13 cellular contexts compared by ENCODE assay signal in the genomic region with DNA sequence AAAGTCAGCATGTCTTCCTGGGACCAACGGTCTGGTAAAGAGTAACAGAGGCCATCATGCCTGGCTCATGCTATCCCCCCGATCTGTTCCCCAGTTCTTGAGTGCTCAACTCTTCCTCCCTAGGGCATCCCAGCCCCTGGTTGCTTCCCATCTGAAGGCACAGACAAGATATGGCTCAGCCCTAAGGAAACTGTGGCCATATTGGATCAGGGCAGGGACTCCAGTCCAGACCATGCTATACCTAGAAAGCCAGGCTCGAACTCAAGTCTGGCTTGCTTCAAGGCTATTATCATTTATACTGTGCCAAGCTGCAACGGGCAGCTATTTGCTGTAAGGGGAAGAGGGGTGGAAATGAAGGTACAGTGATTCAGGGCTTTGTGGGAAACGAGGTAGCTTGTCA. TPM values are rescaled to one million over a fixed set of nuclear protein-coding genes. Genes with fewer than 3 reads are reported as not detected.
A peak's percentile ranks its signal among the peaks of the same experiment; 100 is the strongest.
DNase-seq lines count a peak whose midpoint lies in the region; ATAC-seq and TF ChIP-seq lines count a peak whose summit lies in the region.
"Had no signal": no experiment of that assay in that cellular context is flagged by ENCODE, and none has a peak within 500 bp of the region (broad histone marks: within the 10 kb centered on the region; RNA-seq: fewer than 3 reads in every experiment).

No MANE protein-coding gene starts in this region.

- H3K4me1 ChIP-seq in BLaER1 treated with 17β-estradiol and CSF1 and Interleukin-3, amounts not matched to agents 10 nM and 100 nM: peaks cover 32 to 62% (median 58%) of the 10 kb centered on the region in 10 experiments
- H3K4me1 ChIP-seq in HEK293 (ENCODE audit: control insufficient read depth, insufficient read depth, low read length): no peaks in the 10 kb centered on the region; the same call in 1 of the 2 replicates

- peak overlapping the region in 9 of 10 experiments; percentile 86 to 100 (median 98); a peak in 17 of 20 replicates for H3K4me3 ChIP-seq in BLaER1 treated with 17β-estradiol and CSF1 and Interleukin-3, amounts not matched to agents 10 nM and 100 nM
- no peak overlapping the region for H3K4me3 ChIP-seq in HEK293 (ENCODE audit: low read depth, low read length)
- H3K4me3 ChIP-seq: testis had no signal

- POLR2A ChIA-PET in HEK293 (lab: Yijun Ruan, JAX) (interaction anchor here (0.5 to 1.5 kb wide), 6 partner anchors 13 to 129 kb away, joined by 3 to 5 read pairs (median 4); a partner anchor contains a TSS), activated B cell treated with CpG ODN at 0.5 μM for 24 hours (lab: Charles Lee) (interaction anchor here (0.6 to 10.5 kb wide), 17 partner anchors 8 to 314 kb away, joined by 3 to 241 read pairs (median 6); a partner anchor contains a TSS)

- H3K9me3 Mint-ChIP-seq in activated B cell treated with CpG ODN at 0.5 μM for 24 hours (no peaks in the 10 kb centered on the region), mesothelial cell of epicardium (no peaks in the 10 kb centered on the region)

- DNase-seq in activated B cell treated with CpG ODN at 0.5 μM for 24 hours (no peak), mesothelial cell of epicardium (ENCODE audit: low spot score in 2 of 2, unreplicated experiment in 2 of 2) (no peak), pons (ENCODE audit: low spot score) (no peak), LoVo (ENCODE audit: low spot score) (no peak)
- no peak for DNase-seq in activated effector memory CD4-positive, alpha-beta T cell treated with Interleukin-2 at 50 U/mL for 16 hours
- DNase-seq: amniotic stem cell; erythroblast; stimulated activated CD4-positive, alpha-beta T cell treated with anti-CD3 and anti-CD28 coated beads, Interleukin-4, amount 100 ng/mL, for 1 hour; testis had no signal

- H3K9me3 ChIP-seq in BLaER1 treated with 17β-estradiol and CSF1 and Interleukin-3, amounts not matched to agents 10 nM and 100 nM (replicated peaks in 1 of 11): peaks cover 0 to 10% (median 0%) of the 10 kb centered on the region in 11 experiments; a peak in 4 of 22 replicates
- H3K9me3 ChIP-seq in HEK293 (ENCODE audit: control insufficient read depth, insufficient read depth, low read depth, low read length): no peaks in the 10 kb centered on the region
- H3K9me3 ChIP-seq: testis had no signal

- no peak for TF ChIP-seq CTCF in HEK293 (tag by site-specific recombination; IDR thresholded peaks at IDR 0.05)
- no peak for TF ChIP-seq CTCF in activated B cell treated with CpG ODN at 0.5 μM for 24 hours (IDR thresholded peaks at IDR 0.05)
- TF ChIP-seq CTCF in mesothelial cell of epicardium (IDR thresholded peaks at IDR 0.05; ENCODE audit: unreplicated experiment): no peak

- H3K4me1 Mint-ChIP-seq in activated B cell treated with CpG ODN at 0.5 μM for 24 hours: peaks cover 56% of the 10 kb centered on the region
- H3K4me1 Mint-ChIP-seq in mesothelial cell of epicardium: peaks cover 10% of the 10 kb centered on the region

- no peaks in the 10 kb centered on the region for H3K27me3 ChIP-seq in BLaER1 treated with 17β-estradiol and CSF1 and Interleukin-3, amounts not matched to agents 10 nM and 100 nM
- H3K27me3 ChIP-seq: testis had no signal

- no peaks in the 10 kb centered on the region for H3K27me3 Mint-ChIP-seq in activated B cell treated with CpG ODN at 0.5 μM for 24 hours
- H3K27me3 Mint-ChIP-seq in mesothelial cell of epicardium (ENCODE audit: low read depth): no peaks in the 10 kb centered on the region

- peak overlapping the region; percentile 94 for H3K27ac Mint-ChIP-seq in activated B cell treated with CpG ODN at 0.5 μM for 24 hours
- no peak overlapping the region for H3K27ac Mint-ChIP-seq in mesothelial cell of epicardium

- H4K20me1 ChIP-seq in BLaER1 treated with 17β-estradiol and CSF1 and Interleukin-3, amounts not matched to agents 10 nM and 100 nM: peaks cover 25 to 58% (median 57%) of the 10 kb centered on the region in 11 experiments; a peak in 17 of 22 replicates

- H3K36me3 Mint-ChIP-seq in activated B cell treated with CpG ODN at 0.5 μM for 24 hours (ENCODE audit: low read depth) (peaks cover 58% of the 10 kb centered on the region), mesothelial cell of epicardium (peaks cover 17% of the 10 kb centered on the region)

- H3K9ac ChIP-seq in BLaER1 treated with 17β-estradiol and CSF1 and Interleukin-3, amounts not matched to agents 10 nM and 100 nM: peak overlapping the region in 9 of 11 experiments; percentile 94 to 100 (median 99); a peak in 17 of 22 replicates

- peak overlapping the region in 8 of 11 experiments; percentile 98 to 100 (median 99); a peak in 15 of 22 replicates for H3K27ac ChIP-seq in BLaER1 treated with 17β-estradiol and CSF1 and Interleukin-3, amounts not matched to agents 10 nM and 100 nM
- peak overlapping the region; percentile 73; the same call in 1 of the 2 replicates for H3K27ac ChIP-seq in HEK293 (ENCODE audit: extremely low read depth, low read depth, low read length)
- H3K27ac ChIP-seq: testis had no signal

- no peak for ATAC-seq in activated B cell treated with CpG ODN at 0.5 μM for 24 hours (ENCODE audit: low read depth)
- ATAC-seq in HG02840 (IDR thresholded peaks at IDR 0.05; ENCODE audit: low FRiP score, unreplicated experiment): no peak

- intact Hi-C loops in activated B cell treated with CpG ODN at 0.5 μM for 24 hours (cut with micrococcal nuclease): loop anchor here (1.0 kb wide), 1 partner anchor 132 kb away; no protein-coding TSS in a partner anchor

- CTCF ChIA-PET in HEK293 (lab: Yijun Ruan, JAX): interaction anchor here (0.7 to 4.4 kb wide), 12 partner anchors 9 to 238 kb away, joined by 3 to 33 read pairs (median 4); a partner anchor contains a TSS
- CTCF ChIA-PET in activated B cell treated with CpG ODN at 0.5 μM for 24 hours (lab: Charles Lee): interaction anchor here (0.8 to 6.7 kb wide), 8 partner anchors 10 to 138 kb away, joined by 4 to 35 read pairs (median 6); a partner anchor contains a TSS

- peak overlapping the region; percentile 95 to 100 (median 98) for H3K4me2 ChIP-seq in BLaER1 treated with 17β-estradiol and CSF1 and Interleukin-3, amounts not matched to agents 10 nM and 100 nM

- peak overlapping the region; percentile 83 for H3K4me3 Mint-ChIP-seq in activated B cell treated with CpG ODN at 0.5 μM for 24 hours
- H3K4me3 Mint-ChIP-seq in mesothelial cell of epicardium: peak overlapping the region; percentile 39

- H3K36me3 ChIP-seq in BLaER1 treated with 17β-estradiol and CSF1 and Interleukin-3, amounts not matched to agents 10 nM and 100 nM: peaks cover 29 to 61% (median 51%) of the 10 kb centered on the region in 11 experiments
- H3K36me3 ChIP-seq in HEK293 (ENCODE audit: control insufficient read depth in 2 of 2, insufficient read depth in 1 of 2, low read length in 2 of 2): peaks cover 14 to 56% of the 10 kb centered on the region in 2 experiments; a peak in 2 of 3 replicates

TF ChIP-seq in HEK293, 187 proteins besides CTCF, POLR2A, EP300 and RAD21 (continues in another document):
- TF ChIP-seq ZNF239 (tag by site-specific recombination; IDR thresholded peaks at IDR 0.05) (no peak), ZNF211 (tag by site-specific recombination; IDR thresholded peaks at IDR 0.05; ENCODE audit: low read depth) (no peak), ZNF707 (tag by site-specific recombination; IDR thresholded peaks at IDR 0.05) (no peak), ZNF302 (tag by site-specific recombination; IDR thresholded peaks at IDR 0.05; ENCODE audit: low read depth) (no peak), HOXD13 (CRISPR knock-in tag; IDR thresholded peaks at IDR 0.05; ENCODE audit: borderline replicate concordance) (no peak), MEIS1 (CRISPR knock-in tag; IDR thresholded peaks at IDR 0.05; ENCODE audit: borderline replicate concordance) (no peak), ZNF223 (tag by site-specific recombination; IDR thresholded peaks at IDR 0.05) (no peak)
- TF ChIP-seq, protein P1, sequence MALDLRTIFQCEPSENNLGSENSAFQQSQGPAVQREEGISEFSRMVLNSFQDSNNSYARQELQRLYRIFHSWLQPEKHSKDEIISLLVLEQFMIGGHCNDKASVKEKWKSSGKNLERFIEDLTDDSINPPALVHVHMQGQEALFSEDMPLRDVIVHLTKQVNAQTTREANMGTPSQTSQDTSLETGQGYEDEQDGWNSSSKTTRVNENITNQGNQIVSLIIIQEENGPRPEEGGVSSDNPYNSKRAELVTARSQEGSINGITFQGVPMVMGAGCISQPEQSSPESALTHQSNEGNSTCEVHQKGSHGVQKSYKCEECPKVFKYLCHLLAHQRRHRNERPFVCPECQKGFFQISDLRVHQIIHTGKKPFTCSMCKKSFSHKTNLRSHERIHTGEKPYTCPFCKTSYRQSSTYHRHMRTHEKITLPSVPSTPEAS (tag by site-specific recombination; IDR thresholded peaks at IDR 0.05): no peak
- TF ChIP-seq, protein P2, sequence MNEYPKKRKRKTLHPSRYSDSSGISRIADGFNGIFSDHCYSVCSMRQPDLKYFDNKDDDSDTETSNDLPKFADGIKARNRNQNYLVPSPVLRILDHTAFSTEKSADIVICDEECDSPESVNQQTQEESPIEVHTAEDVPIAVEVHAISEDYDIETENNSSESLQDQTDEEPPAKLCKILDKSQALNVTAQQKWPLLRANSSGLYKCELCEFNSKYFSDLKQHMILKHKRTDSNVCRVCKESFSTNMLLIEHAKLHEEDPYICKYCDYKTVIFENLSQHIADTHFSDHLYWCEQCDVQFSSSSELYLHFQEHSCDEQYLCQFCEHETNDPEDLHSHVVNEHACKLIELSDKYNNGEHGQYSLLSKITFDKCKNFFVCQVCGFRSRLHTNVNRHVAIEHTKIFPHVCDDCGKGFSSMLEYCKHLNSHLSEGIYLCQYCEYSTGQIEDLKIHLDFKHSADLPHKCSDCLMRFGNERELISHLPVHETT (tag by site-specific recombination; IDR thresholded peaks at IDR 0.05): no peak

RNA-seq across cellular contexts. Expression of a gene that starts 2.8 kb away (rescaled TPM):
- 139 and 146 TPM in 2 replicates for total RNA-seq in activated B cell treated with CpG ODN at 0.5 μM for 24 hours
- 113 to 120 TPM (median 119 TPM) in 3 replicates for total RNA-seq in mesothelial cell of epicardium

RNA-seq across cellular contexts. Expression of a gene that starts 17.0 kb away (rescaled TPM):
- total RNA-seq in activated B cell treated with CpG ODN at 0.5 μM for 24 hours (92.0 and 103 TPM in 2 replicates), mesothelial cell of epicardium (132 to 143 TPM (median 137 TPM) in 3 replicates)

RNA-seq across cellular contexts. Expression of a gene that starts 29.9 kb away (rescaled TPM):
- 32.3 and 36.0 TPM in 2 replicates for total RNA-seq in activated B cell treated with CpG ODN at 0.5 μM for 24 hours
- total RNA-seq in mesothelial cell of epicardium: 35.7 to 39.0 TPM (median 37.0 TPM) in 3 replicates

RNA-seq across cellular contexts. Expression of a gene that starts 46.2 kb away (rescaled TPM):
- not detected in 2 replicates for total RNA-seq in activated B cell treated with CpG ODN at 0.5 μM for 24 hours
- total RNA-seq in mesothelial cell of epicardium: 0.14 to 0.16 TPM in 2 of 3 replicates, not detected in the other

RNA-seq across cellular contexts. Expression of a gene that starts 51.3 kb away (rescaled TPM):
- total RNA-seq in activated B cell treated with CpG ODN at 0.5 μM for 24 hours (0.10 and 0.13 TPM in 2 replicates), mesothelial cell of epicardium (not detected in 3 replicates)
- total RNA-seq: myocyte had no signal
